17 cellular contexts compared by ENCODE assay signal in genomic region chr15:90607361-90607760, GRCh38.
DNase-seq lines count a peak whose midpoint lies in the region; ATAC-seq, FAIRE-seq and TF ChIP-seq lines count a peak whose summit lies in the region.
"Had no signal": no experiment of that assay in that cellular context is flagged by ENCODE, and none has a peak within 500 bp of the region (broad histone marks: within the 10 kb centered on the region; RNA-seq: fewer than 3 reads in every experiment).

No MANE protein-coding gene starts in this region.

- H2AFZ ChIP-seq in neural progenitor cell (replicated peaks) = no peak overlapping the region

- H3K4me3 Mint-ChIP-seq in activated T-helper 17 cell treated with anti-CD3 and anti-CD28 coated beads, Interleukin-2, amount 50 U/mL, for 72 hours = no peak overlapping the region
- no peak overlapping the region for H3K4me3 Mint-ChIP-seq in neural progenitor cell

- peaks cover 21% of the 10 kb centered on the region for H3K4me1 Mint-ChIP-seq in activated T-helper 17 cell treated with anti-CD3 and anti-CD28 coated beads, Interleukin-2, amount 50 U/mL, for 72 hours
- peaks cover 12% of the 10 kb centered on the region for H3K4me1 Mint-ChIP-seq in neural progenitor cell

- H3K9me3 ChIP-seq in neural progenitor cell (ENCODE audit: low read depth) = no peaks in the 10 kb centered on the region
- H3K9me3 ChIP-seq: MG63 had no signal

- no peaks in the 10 kb centered on the region for H3F3A ChIP-seq in neural progenitor cell (ENCODE audit: low read depth)

- H3K4me2 ChIP-seq in neural progenitor cell = no peak overlapping the region
- H3K4me2 ChIP-seq: smooth muscle cell had no signal

- DNase-seq in NCI-H2081 (lab: John Stamatoyannopoulos, UW) (peak; percentile 4 to 18), NCI-H2081 treated with DMSO at 0.1 percent for 48 hours (lab: John Stamatoyannopoulos, UW) (no peak), NCI-H2029 (lab: John Stamatoyannopoulos, UW) (peak; percentile 83), neural progenitor cell (ENCODE audit: low spot score) (no peak), urothelium cell line (ENCODE audit: low spot score) (no peak)
- DNase-seq: cortex of kidney, hypothalamus, left ventricle myocardium superior, MG63, NCI-H748 treated with DMSO at 0.1 percent for 48 hours, substantia nigra had no signal

- peak overlapping the region; percentile 87 for H3K27ac Mint-ChIP-seq in activated T-helper 17 cell treated with anti-CD3 and anti-CD28 coated beads, Interleukin-2, amount 50 U/mL, for 72 hours
- H3K27ac Mint-ChIP-seq in neural progenitor cell = peak overlapping the region; percentile 24

- no peaks in the 10 kb centered on the region for H3K27me3 ChIP-seq in neural progenitor cell
- H3K27me3 ChIP-seq: MG63 had no signal

- no peak for FAIRE-seq in urothelium cell line (lab: Jason Lieb, UNC)

- H3K4me3 ChIP-seq in neural progenitor cell = no peak overlapping the region
- H3K4me3 ChIP-seq: MG63, smooth muscle cell had no signal

- no peak for ATAC-seq in activated T-helper 17 cell treated with anti-CD3 and anti-CD28 coated beads, Interleukin-2, amount 50 U/mL, for 72 hours (replicated peaks)
- ATAC-seq in GM21723 (IDR thresholded peaks at IDR 0.05; ENCODE audit: unreplicated experiment) (no peak), HG03565 (IDR thresholded peaks at IDR 0.05; ENCODE audit: unreplicated experiment) (no peak)
- ATAC-seq: left ventricle myocardium superior, Right ventricle myocardium inferior had no signal

- no peaks in the 10 kb centered on the region for H3K36me3 ChIP-seq in neural progenitor cell

- no peak for TF ChIP-seq CTCF in neural progenitor cell (IDR thresholded peaks at IDR 0.05)

- peaks cover 77% of the 10 kb centered on the region for H3K36me3 Mint-ChIP-seq in activated T-helper 17 cell treated with anti-CD3 and anti-CD28 coated beads, Interleukin-2, amount 50 U/mL, for 72 hours (ENCODE audit: low read depth)
- H3K36me3 Mint-ChIP-seq in neural progenitor cell = peaks cover 10% of the 10 kb centered on the region

- H4K20me1 ChIP-seq in neural progenitor cell (ENCODE audit: low read depth) = no peaks in the 10 kb centered on the region

- no peaks in the 10 kb centered on the region for H3K79me2 ChIP-seq in neural progenitor cell (ENCODE audit: low read depth)

- no peak overlapping the region for H3K9ac ChIP-seq in neural progenitor cell

- H3K27ac ChIP-seq in neural progenitor cell = no peak overlapping the region
- H3K27ac ChIP-seq: 22Rv1 had no signal

- H3K4me1 ChIP-seq in neural progenitor cell = peaks cover 13% of the 10 kb centered on the region

- H3K9me3 Mint-ChIP-seq in activated T-helper 17 cell treated with anti-CD3 and anti-CD28 coated beads, Interleukin-2, amount 50 U/mL, for 72 hours = no peaks in the 10 kb centered on the region
- no peaks in the 10 kb centered on the region for H3K9me3 Mint-ChIP-seq in neural progenitor cell

- H3K27me3 Mint-ChIP-seq in activated T-helper 17 cell treated with anti-CD3 and anti-CD28 coated beads, Interleukin-2, amount 50 U/mL, for 72 hours = no peaks in the 10 kb centered on the region
- peaks cover 2% of the 10 kb centered on the region for H3K27me3 Mint-ChIP-seq in neural progenitor cell (ENCODE audit: insufficient read depth, low read depth)

Comparison
In these comparisons a context has a peak if more than half of its experiments do, and no peak if none do; other contexts are left out.
1. DNase-seq: peak in NCI-H2081 (2 of 2) and NCI-H2029 (single experiment); none in NCI-H2081 treated with DMSO at 0.1 percent for 48 hours (single experiment), neural progenitor cell (single experiment) and urothelium cell line (single experiment).